ENCODE assay signal across 12 cellular contexts in the genomic region with DNA sequence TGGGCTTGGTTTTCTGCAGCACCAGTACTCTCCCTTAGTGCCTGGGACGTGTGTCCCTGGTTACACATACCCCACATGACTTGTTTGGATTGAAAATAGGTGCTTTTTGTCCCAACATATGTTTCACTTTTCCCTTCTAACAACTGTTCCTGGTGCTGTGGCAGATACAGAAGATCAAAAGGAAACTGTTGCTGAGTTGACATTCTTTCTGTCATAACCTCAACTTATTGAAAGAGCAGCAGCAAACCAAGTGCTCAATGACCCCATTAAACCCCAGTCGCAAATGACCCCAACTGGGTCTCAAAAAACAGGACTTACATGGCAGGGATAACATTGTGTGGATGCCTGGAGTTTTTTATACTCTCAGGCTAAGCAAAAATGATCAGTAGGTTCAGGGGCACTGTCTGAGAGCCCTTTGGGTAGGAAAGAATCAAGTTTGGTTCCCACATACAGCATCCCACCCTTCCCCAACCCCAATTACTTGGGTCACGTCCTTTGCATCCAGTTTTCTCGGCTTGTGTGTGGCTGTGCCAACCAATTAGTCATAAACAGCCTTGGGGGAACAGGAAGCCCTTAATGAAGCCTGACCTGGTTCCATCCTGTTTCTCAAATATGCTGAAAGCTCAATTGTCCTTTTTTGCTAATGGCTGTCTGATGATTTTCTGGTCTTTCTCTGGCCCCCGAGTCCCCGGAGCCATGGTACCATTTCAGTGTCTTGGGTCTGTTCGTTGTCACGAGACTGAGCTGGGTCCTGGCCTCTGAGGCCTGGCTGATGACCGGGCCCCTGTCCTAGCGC. TPM values are rescaled to one million over a fixed set of nuclear protein-coding genes. Genes with fewer than 3 reads are reported as not detected.
DNase-seq lines count a peak whose midpoint lies in the region; ATAC-seq and TF ChIP-seq lines count a peak whose summit lies in the region.
"Had no signal": no experiment of that assay in that cellular context is flagged by ENCODE, and none has a peak within 500 bp of the region (broad histone marks: within the 10 kb centered on the region; RNA-seq: fewer than 3 reads in every experiment).

No MANE protein-coding gene starts in this region.

- H3K9ac ChIP-seq in OCI-LY1 (ENCODE audit: low read length) (no peak overlapping the region), neuronal stem cell (ENCODE audit: low read depth, low read length, poor library complexity) (no peak overlapping the region)

- no peaks in the 10 kb centered on the region for H3K9me3 ChIP-seq in OCI-LY1 (ENCODE audit: low read length)
- no peaks in the 10 kb centered on the region for H3K9me3 ChIP-seq in neuronal stem cell (replicated peaks in 1 of 2; ENCODE audit: control insufficient read depth in 2 of 2, insufficient read depth in 1 of 2, low read depth in 1 of 2, low read length in 2 of 2)
- no peaks in the 10 kb centered on the region for H3K9me3 ChIP-seq in WERI-Rb-1 (ENCODE audit: severe bottlenecking)

- ATAC-seq in effector memory CD8-positive, alpha-beta T cell (replicated peaks), result no peak
- no peak for ATAC-seq in GM18511 (IDR thresholded peaks at IDR 0.05; ENCODE audit: unreplicated experiment)
- ATAC-seq: left lobe of liver had no signal

- DNase-seq in EH (ENCODE audit: low read depth) (peak; percentile 68), neuronal stem cell (ENCODE audit: low spot score) (no peak), D341Med (ENCODE audit: low spot score) (no peak), WERI-Rb-1 (no peak)
- DNase-seq in effector memory CD8-positive, alpha-beta T cell, result no peak
- no peak for DNase-seq in activated CD8-positive, alpha-beta memory T cell treated with anti-CD3 and anti-CD28 coated beads for 24 hours
- DNase-seq: activated gamma-delta T cell treated with Interleukin-2 at 50 U/mL for 16 hours, NCI-H524, T1000 had no signal

- H3K4me1 ChIP-seq in OCI-LY1 (ENCODE audit: insufficient read depth, low read length, severe bottlenecking) (peaks cover 48% of the 10 kb centered on the region), neuronal stem cell (ENCODE audit: control insufficient read depth in 2 of 2, insufficient read depth in 1 of 2, low read depth in 1 of 2, low read length in 2 of 2) (peaks cover 0 to 2% of the 10 kb centered on the region in 2 donors)

- no peak overlapping the region for H4K91ac ChIP-seq in neuronal stem cell (ENCODE audit: low read depth, low read length, poor library complexity)

- no peaks in the 10 kb centered on the region for H3K36me3 ChIP-seq in OCI-LY1 (ENCODE audit: insufficient read depth, low read length)
- no peaks in the 10 kb centered on the region for H3K36me3 ChIP-seq in neuronal stem cell (replicated peaks in 1 of 2; ENCODE audit: control insufficient read depth in 2 of 2, insufficient read depth in 2 of 2, low read length in 2 of 2)
- H3K36me3 ChIP-seq in WERI-Rb-1, result no peaks in the 10 kb centered on the region

- H3K9me2 ChIP-seq in OCI-LY1 (ENCODE audit: low read depth, low read length), result no peaks in the 10 kb centered on the region

- H4K8ac ChIP-seq in neuronal stem cell (ENCODE audit: low read depth, low read length), result no peak overlapping the region

- TF ChIP-seq CTCF in OCI-LY1 (IDR thresholded peaks at IDR 0.05; ENCODE audit: low read length), result no peak
- no peak for TF ChIP-seq CTCF in WERI-Rb-1 (IDR thresholded peaks at IDR 0.05; ENCODE audit: low read depth, low read length)

- no peak overlapping the region for H3K4me3 ChIP-seq in OCI-LY1 (ENCODE audit: low read depth, low read length, poor library complexity, severe bottlenecking)
- H3K4me3 ChIP-seq in neuronal stem cell (ENCODE audit: low read length in 2 of 2), result no peak overlapping the region
- H3K4me3 ChIP-seq in WERI-Rb-1 (ENCODE audit: low read depth, low read length), result no peak overlapping the region

- H3K4ac ChIP-seq in neuronal stem cell (ENCODE audit: low read length), result no peak overlapping the region

- H3K27ac ChIP-seq in OCI-LY1 (ENCODE audit: low read depth, low read length, poor library complexity, severe bottlenecking) (peak overlapping the region; percentile 2), neuronal stem cell (replicated peaks; ENCODE audit: low read length) (no peak overlapping the region), WERI-Rb-1 (no peak overlapping the region)

- H3K14ac ChIP-seq in neuronal stem cell (ENCODE audit: low read length), result no peak overlapping the region

- peaks cover 2% of the 10 kb centered on the region for H3K36me3 Mint-ChIP-seq in effector memory CD8-positive, alpha-beta T cell (ENCODE audit: insufficient read depth)

- H2BK12ac ChIP-seq in neuronal stem cell (ENCODE audit: low read length), result no peak overlapping the region

- H3K27me3 Mint-ChIP-seq in effector memory CD8-positive, alpha-beta T cell, result no peaks in the 10 kb centered on the region

- H3K27me3 ChIP-seq in OCI-LY1 (ENCODE audit: insufficient read depth, low read length) (no peaks in the 10 kb centered on the region), neuronal stem cell (ENCODE audit: control insufficient read depth in 3 of 3, insufficient read depth in 3 of 3, low read depth in 1 of 3, low read length in 3 of 3) (peaks cover 0 to 13% (median 1%) of the 10 kb centered on the region in 3 experiments), WERI-Rb-1 (ENCODE audit: insufficient read depth, low read depth, severe bottlenecking) (no peaks in the 10 kb centered on the region)

- H2BK120ac ChIP-seq in neuronal stem cell (ENCODE audit: low read depth, low read length), result no peak overlapping the region

- H2AK5ac ChIP-seq in neuronal stem cell (ENCODE audit: low read depth, low read length), result no peak overlapping the region

- H4K20me1 ChIP-seq in OCI-LY1 (ENCODE audit: insufficient read depth, low read length), result no peaks in the 10 kb centered on the region

- H3K4me3 Mint-ChIP-seq in effector memory CD8-positive, alpha-beta T cell, result peak overlapping the region; percentile 46 to 64

- no CpG with 5 or more reads among the region's 10 CpGs for WGBS in neuronal stem cell (ENCODE audit: extremely low coverage in 2 of 2, insufficient read length in 2 of 2, insufficient replicate concordance in 1 of 2), 2 donors

- H3K23ac ChIP-seq in neuronal stem cell (ENCODE audit: low read depth, low read length, poor library complexity), result no peak overlapping the region

- no peaks in the 10 kb centered on the region for H3F3A ChIP-seq in OCI-LY1 (ENCODE audit: insufficient read depth, low read length)

- no peaks in the 10 kb centered on the region for H3K79me2 ChIP-seq in OCI-LY1 (ENCODE audit: insufficient read depth, low read length)

- peaks cover 53 to 65% of the 10 kb centered on the region in 2 donors for H3K4me1 Mint-ChIP-seq in effector memory CD8-positive, alpha-beta T cell (ENCODE audit: low read depth in 2 of 2)

- H3K18ac ChIP-seq in neuronal stem cell (ENCODE audit: low read length), result no peak overlapping the region

- H2BK5ac ChIP-seq in neuronal stem cell (ENCODE audit: low read length), result no peak overlapping the region

- H3K4me2 ChIP-seq in OCI-LY1 (ENCODE audit: low read length), result no peak overlapping the region
- H3K4me2 ChIP-seq in neuronal stem cell (ENCODE audit: insufficient read depth, low read length, poor library complexity, severe bottlenecking), result no peak overlapping the region

- no peaks in the 10 kb centered on the region for H3K79me1 ChIP-seq in neuronal stem cell (ENCODE audit: low read depth, low read length)

- H2BK15ac ChIP-seq in neuronal stem cell (ENCODE audit: low read length), result no peak overlapping the region

- no peaks in the 10 kb centered on the region for H3K9me3 Mint-ChIP-seq in effector memory CD8-positive, alpha-beta T cell

- H2AFZ ChIP-seq in OCI-LY1 (ENCODE audit: low read length) (peak overlapping the region; percentile 66; the same call in 1 of the 2 replicates), neuronal stem cell (ENCODE audit: low read length) (peak overlapping the region; percentile 11)

- peak overlapping the region; percentile 77 to 81 for H3K27ac Mint-ChIP-seq in effector memory CD8-positive, alpha-beta T cell

RNA-seq across cellular contexts. Expression of gene HKDC1, which starts 4.9 kb away (rescaled TPM):
- polyA plus RNA-seq in neuronal stem cell (2013, experiment 1 of 2), result not detected
- not detected for polyA plus RNA-seq in neuronal stem cell (2013, experiment 2 of 2)

RNA-seq across cellular contexts. Expression of gene SUPV3L1, which starts 45.0 kb away (rescaled TPM):
- 24.6 TPM for polyA plus RNA-seq in neuronal stem cell (2013, experiment 1 of 2)
- polyA plus RNA-seq in neuronal stem cell (2013, experiment 2 of 2), result 23.6 TPM

RNA-seq across cellular contexts. Expression of gene HK1, which starts 53.2 kb away (rescaled TPM):
- polyA plus RNA-seq in neuronal stem cell (2013, experiment 1 of 2), result 26.2 TPM
- 26.0 TPM for polyA plus RNA-seq in neuronal stem cell (2013, experiment 2 of 2)
